Comparison of ENCODE assay signal across 14 cellular contexts in the genomic region with DNA sequence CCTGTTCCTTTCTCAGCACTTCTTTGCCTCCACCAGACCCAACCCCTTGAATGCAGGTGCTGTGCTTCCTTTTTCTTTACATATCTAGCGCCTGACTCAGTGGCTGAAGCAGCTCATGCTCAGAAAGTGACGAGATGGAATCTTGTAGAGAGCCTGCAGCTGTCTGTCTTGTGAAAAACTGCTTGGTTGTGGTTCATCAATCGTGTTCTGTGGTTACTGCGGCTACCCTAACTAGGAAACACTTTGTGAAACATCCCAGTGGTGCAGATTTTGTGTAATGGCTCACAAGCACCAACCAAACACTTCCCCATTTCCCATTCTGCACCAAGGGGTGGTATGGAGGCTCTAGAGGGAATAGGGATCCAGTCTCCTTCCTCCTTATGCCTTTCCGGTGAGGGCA.
DNase-seq lines count a peak whose midpoint lies in the region; ATAC-seq and TF ChIP-seq lines count a peak whose summit lies in the region.
"Had no signal": no experiment of that assay in that cellular context is flagged by ENCODE, and none has a peak within 500 bp of the region (broad histone marks: within the 10 kb centered on the region; RNA-seq: fewer than 3 reads in every experiment).

No MANE protein-coding gene starts in this region.

- H3K27ac ChIP-seq in OCI-LY3 (ENCODE audit: low read length), result no peak overlapping the region

- H3K27me3 Mint-ChIP-seq in T-helper 17 cell, result no peaks in the 10 kb centered on the region
- H3K27me3 Mint-ChIP-seq: CD8-positive, alpha-beta memory T cell had no signal

- H3K79me2 ChIP-seq in OCI-LY3 (ENCODE audit: low read length), result no peaks in the 10 kb centered on the region

- no peak overlapping the region for H3K27ac Mint-ChIP-seq in T-helper 17 cell
- H3K27ac Mint-ChIP-seq: activated naive CD4-positive, alpha-beta T cell treated with anti-CD3 and anti-CD28 coated beads for 36 hours; CD8-positive, alpha-beta memory T cell; HFFc6 had no signal

- H3K4me3 Mint-ChIP-seq in T-helper 17 cell, result no peak overlapping the region
- H3K4me3 Mint-ChIP-seq: activated naive CD4-positive, alpha-beta T cell treated with anti-CD3 and anti-CD28 coated beads for 36 hours; CD8-positive, alpha-beta memory T cell; endodermal cell; HFFc6 had no signal

- H3K4me1 ChIP-seq in OCI-LY3 (ENCODE audit: low read length), result peaks cover 12% of the 10 kb centered on the region

- H3K4me2 ChIP-seq in OCI-LY3 (ENCODE audit: low read length), result peak overlapping the region; percentile 23

- no peak overlapping the region for H3K9ac ChIP-seq in OCI-LY3 (ENCODE audit: low read length)

- TF ChIP-seq CTCF in OCI-LY3 (IDR thresholded peaks at IDR 0.05; ENCODE audit: low read depth, low read length), result no peak

- no peaks in the 10 kb centered on the region for H4K20me1 ChIP-seq in OCI-LY3 (ENCODE audit: insufficient read depth, low read length)

- no peaks in the 10 kb centered on the region for H3K27me3 ChIP-seq in OCI-LY3 (ENCODE audit: low read depth, low read length)

- no peak overlapping the region for H2AFZ ChIP-seq in OCI-LY3 (ENCODE audit: low read depth, low read length)

- ATAC-seq in HG03280 (IDR thresholded peaks at IDR 0.05; ENCODE audit: unreplicated experiment), result no peak
- no peak for ATAC-seq in T-helper 17 cell
- ATAC-seq: Right ventricle myocardium inferior had no signal

- H3K36me3 Mint-ChIP-seq in T-helper 17 cell (ENCODE audit: low read depth), result no peaks in the 10 kb centered on the region
- H3K36me3 Mint-ChIP-seq: CD8-positive, alpha-beta memory T cell had no signal

- H3K4me3 ChIP-seq in Jurkat, Clone E6-1 (ENCODE audit: low read length), result no peak overlapping the region
- H3K4me3 ChIP-seq in OCI-LY3 (ENCODE audit: low read length), result no peak overlapping the region
- no peak overlapping the region for H3K4me3 ChIP-seq in skeletal muscle cell (ENCODE audit: low read depth, low read length)

- DNase-seq in Jurkat, Clone E6-1 (ENCODE audit: low read depth, low spot score), result peak; percentile 84
- DNase-seq in fibroblast of peridontal ligament (ENCODE audit: extremely low read depth) (peak; percentile 53), skeletal muscle cell (ENCODE audit: low read depth) (peak; percentile 25), T-helper 17 cell (no peak), HUDEP-2 (lab: John Stamatoyannopoulos, UW; ENCODE audit: unreplicated experiment in 76 of 76) (no peak)
- DNase-seq: activated CD8-positive, alpha-beta memory T cell treated with anti-CD3 and anti-CD28 coated beads for 24 hours; activated naive CD4-positive, alpha-beta T cell treated with anti-CD3 and anti-CD28 coated beads for 36 hours; CD8-positive, alpha-beta memory T cell; endodermal cell; HFFc6; NCI-H1436 treated with DMSO at 0.1 percent for 48 hours had no signal

- H3K36me3 ChIP-seq in OCI-LY3 (replicated peaks; ENCODE audit: low read depth, low read length), result no peaks in the 10 kb centered on the region

- H3K4me1 Mint-ChIP-seq in T-helper 17 cell, result no peaks in the 10 kb centered on the region
- H3K4me1 Mint-ChIP-seq: CD8-positive, alpha-beta memory T cell had no signal

- H3K9me3 ChIP-seq in OCI-LY3 (ENCODE audit: insufficient read depth, low read length) (no peaks in the 10 kb centered on the region), T-helper 17 cell (ENCODE audit: control insufficient read depth, low read length, poor library complexity, severe bottlenecking) (no peaks in the 10 kb centered on the region)

Comparison
In these comparisons a context has a peak if more than half of its experiments do, and no peak if none do; other contexts are left out.
1. DNase-seq: peak in Jurkat, Clone E6-1 (single experiment), fibroblast of peridontal ligament (single experiment) and skeletal muscle cell (single experiment); none in T-helper 17 cell (0 of 3) and HUDEP-2 (0 of 76).